In the genomic region with DNA sequence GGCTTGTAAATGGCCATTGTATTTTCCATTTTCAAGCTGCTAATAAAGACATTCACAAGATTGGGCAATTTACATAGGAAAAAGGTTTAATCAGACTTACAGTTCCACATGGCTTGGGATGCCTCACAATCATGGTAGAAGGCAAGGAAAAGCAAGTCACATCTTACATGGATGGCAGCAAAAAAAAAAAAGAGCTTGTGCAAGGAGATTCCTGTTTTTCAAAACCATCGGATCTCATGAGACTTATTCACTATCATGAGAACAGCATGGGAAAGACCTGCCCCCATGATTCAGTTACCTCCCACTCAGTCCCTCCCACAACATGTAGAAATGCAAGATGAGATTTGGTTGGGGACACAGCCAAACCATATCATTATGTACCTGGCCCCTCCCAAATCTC, we compare ENCODE assay signal across 16 cellular contexts.
DNase-seq lines count a peak whose midpoint lies in the region; ATAC-seq and TF ChIP-seq lines count a peak whose summit lies in the region.
"Had no signal": no experiment of that assay in that cellular context is flagged by ENCODE, and none has a peak within 500 bp of the region (broad histone marks: within the 10 kb centered on the region; RNA-seq: fewer than 3 reads in every experiment).

No MANE protein-coding gene starts in this region.

- H3K4me3 ChIP-seq in brain microvascular endothelial cell (ENCODE audit: low read depth, low read length) (no peak overlapping the region), subcutaneous abdominal adipose tissue (ENCODE audit: low read depth in 1 of 5, low read length in 5 of 5) (no peak overlapping the region)
- H3K4me3 ChIP-seq: A549, GM23338 had no signal

- BruUV-seq in Calu3 (replicated peaks; lab: Mats Ljungman, UMichigan) = no TSS peak

- intact Hi-C loops in Calu3 (cut with micrococcal nuclease; ENCODE audit: unreplicated experiment) = no loop called here

- H3K27me3 ChIP-seq in brain microvascular endothelial cell (replicated peaks) (no peaks in the 10 kb centered on the region), subcutaneous abdominal adipose tissue (ENCODE audit: control insufficient read depth in 5 of 5, insufficient read depth in 4 of 5, low read length in 5 of 5) (no peaks in the 10 kb centered on the region)
- H3K27me3 ChIP-seq: BLaER1 had no signal

- DNase-seq in Calu3 (no peak), brain microvascular endothelial cell (no peak), endothelial cell (ENCODE audit: low spot score) (no peak), NCI-H748 treated with DMSO at 0.1 percent for 48 hours (lab: John Stamatoyannopoulos, UW) (no peak)
- no peak for DNase-seq in activated naive CD8-positive, alpha-beta T cell treated with anti-CD3 and anti-CD28 coated beads, Interleukin-2, amount 50 U/mL, for 24 hours
- DNase-seq: CD4-positive, alpha-beta memory T cell; DMS53; HCEC 1CT had no signal

- peak overlapping the region; percentile 24 for H3K27ac Mint-ChIP-seq in Calu3 (ENCODE audit: unreplicated experiment)
- no peak overlapping the region for H3K27ac Mint-ChIP-seq in endothelial cell (ENCODE audit: unreplicated experiment)
- no peak overlapping the region for H3K27ac Mint-ChIP-seq in activated naive CD8-positive, alpha-beta T cell treated with anti-CD3 and anti-CD28 coated beads, Interleukin-2, amount 50 U/mL, for 24 hours
- H3K27ac Mint-ChIP-seq: CD4-positive, alpha-beta memory T cell; GM23338 had no signal

- in situ Hi-C loops in brain microvascular endothelial cell (cut with HindIII; ENCODE audit: low pct_ligation_motif_present, low sequenced_read_pairs) = no loop called here

- H3K27ac ChIP-seq in brain microvascular endothelial cell = peak overlapping the region; percentile 3
- peak overlapping the region; percentile 2 for H3K27ac ChIP-seq in subcutaneous abdominal adipose tissue (ENCODE audit: low read depth, low read length)
- H3K27ac ChIP-seq: 22Rv1, A549, BLaER1, HL-60 had no signal

- peaks cover 0 to 10% (median 7%) of the 10 kb centered on the region in 5 donors for H3K4me1 ChIP-seq in subcutaneous abdominal adipose tissue (ENCODE audit: control insufficient read depth in 5 of 5, insufficient read depth in 5 of 5, low read length in 5 of 5)
- H3K4me1 ChIP-seq: BLaER1 had no signal

- H3K27me3 Mint-ChIP-seq in Calu3 (ENCODE audit: unreplicated experiment) = no peaks in the 10 kb centered on the region
- H3K27me3 Mint-ChIP-seq in endothelial cell (ENCODE audit: unreplicated experiment) = peaks cover 7% of the 10 kb centered on the region
- no peaks in the 10 kb centered on the region for H3K27me3 Mint-ChIP-seq in activated naive CD8-positive, alpha-beta T cell treated with anti-CD3 and anti-CD28 coated beads, Interleukin-2, amount 50 U/mL, for 24 hours
- H3K27me3 Mint-ChIP-seq: CD4-positive, alpha-beta memory T cell had no signal

- H3K9me3 ChIP-seq in subcutaneous abdominal adipose tissue (ENCODE audit: control insufficient read depth in 5 of 5, low read length in 5 of 5) = peaks cover 0 to 6% (median 0%) of the 10 kb centered on the region in 5 donors

- H3K4me1 Mint-ChIP-seq in Calu3 (ENCODE audit: low read depth, unreplicated experiment) (peaks cover 47% of the 10 kb centered on the region), endothelial cell (ENCODE audit: unreplicated experiment) (peaks cover 29% of the 10 kb centered on the region)
- H3K4me1 Mint-ChIP-seq in activated naive CD8-positive, alpha-beta T cell treated with anti-CD3 and anti-CD28 coated beads, Interleukin-2, amount 50 U/mL, for 24 hours = peaks cover 8% of the 10 kb centered on the region

- no peak overlapping the region for H3K9ac ChIP-seq in subcutaneous abdominal adipose tissue (ENCODE audit: low read length in 5 of 5)
- H3K9ac ChIP-seq: BLaER1 had no signal

- H3K9me3 Mint-ChIP-seq in Calu3 (ENCODE audit: low read depth, unreplicated experiment) (peaks cover 15% of the 10 kb centered on the region), endothelial cell (ENCODE audit: unreplicated experiment) (peaks cover 19% of the 10 kb centered on the region)
- H3K9me3 Mint-ChIP-seq in activated naive CD8-positive, alpha-beta T cell treated with anti-CD3 and anti-CD28 coated beads, Interleukin-2, amount 50 U/mL, for 24 hours = peaks cover 35% of the 10 kb centered on the region

- H3K4me3 Mint-ChIP-seq in Calu3 (ENCODE audit: low read depth, unreplicated experiment) (no peak overlapping the region), endothelial cell (ENCODE audit: unreplicated experiment) (peak overlapping the region; percentile 71)
- no peak overlapping the region for H3K4me3 Mint-ChIP-seq in activated naive CD8-positive, alpha-beta T cell treated with anti-CD3 and anti-CD28 coated beads, Interleukin-2, amount 50 U/mL, for 24 hours
- H3K4me3 Mint-ChIP-seq: CD14-positive monocyte; CD4-positive, alpha-beta memory T cell; GM23338 had no signal

- H3K36me3 ChIP-seq in brain microvascular endothelial cell (replicated peaks) (peaks cover 30% of the 10 kb centered on the region), subcutaneous abdominal adipose tissue (ENCODE audit: control insufficient read depth in 5 of 5, insufficient read depth in 5 of 5, low read length in 5 of 5) (peaks cover 0 to 12% (median 2%) of the 10 kb centered on the region in 5 donors)

- CTCF ChIA-PET in Calu3 (lab: Charles Lee) = no interaction called here

- ATAC-seq in HG03025 (IDR thresholded peaks at IDR 0.05; ENCODE audit: low FRiP score, unreplicated experiment) = no peak
- ATAC-seq in activated naive CD8-positive, alpha-beta T cell treated with anti-CD3 and anti-CD28 coated beads, Interleukin-2, amount 50 U/mL, for 24 hours = no peak
- ATAC-seq: A549, GM23338 had no signal

- H3K36me3 Mint-ChIP-seq in Calu3 (ENCODE audit: insufficient read depth, unreplicated experiment) (peaks cover 96% of the 10 kb centered on the region), endothelial cell (ENCODE audit: low read depth, unreplicated experiment) (peaks cover 47% of the 10 kb centered on the region)
- H3K36me3 Mint-ChIP-seq in activated naive CD8-positive, alpha-beta T cell treated with anti-CD3 and anti-CD28 coated beads, Interleukin-2, amount 50 U/mL, for 24 hours (ENCODE audit: low read depth) = peaks cover 39% of the 10 kb centered on the region

- no peak for TF ChIP-seq CTCF in Calu3 (IDR thresholded peaks at IDR 0.05; ENCODE audit: unreplicated experiment)
- TF ChIP-seq CTCF in brain microvascular endothelial cell (IDR thresholded peaks at IDR 0.05; ENCODE audit: low read depth, low read length, missing control alignments) = no peak
- TF ChIP-seq CTCF in endothelial cell (IDR thresholded peaks at IDR 0.05; ENCODE audit: unreplicated experiment) = no peak
